9 cellular contexts compared by ENCODE assay signal in the genomic region with DNA sequence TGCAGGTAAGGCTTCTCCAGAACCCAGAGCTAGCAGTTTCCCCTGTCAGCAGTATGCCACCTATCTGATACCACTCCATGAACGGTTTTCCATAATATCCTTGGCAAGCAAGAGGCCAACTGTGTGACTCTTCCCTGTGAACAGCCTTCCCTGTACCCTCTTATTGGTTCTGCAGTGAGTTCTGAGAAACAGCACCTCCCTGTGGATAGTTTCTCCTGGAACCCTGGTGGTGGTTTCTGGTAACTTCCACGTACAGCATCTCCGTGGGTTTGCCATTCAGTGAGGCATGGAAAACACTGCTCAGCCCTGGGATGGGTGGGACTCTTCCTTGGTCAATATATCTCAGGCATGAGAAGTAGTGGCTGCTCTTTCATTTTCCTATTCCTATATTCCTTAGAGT. TPM values are rescaled to one million over a fixed set of nuclear protein-coding genes. Genes with fewer than 3 reads are reported as not detected.
DNase-seq lines count a peak whose midpoint lies in the region; ATAC-seq, FAIRE-seq and TF ChIP-seq lines count a peak whose summit lies in the region.
"Had no signal": no experiment of that assay in that cellular context is flagged by ENCODE, and none has a peak within 500 bp of the region (broad histone marks: within the 10 kb centered on the region; RNA-seq: fewer than 3 reads in every experiment).

No MANE protein-coding gene starts in this region.

- no peak for DNase-seq in GM13977 (ENCODE audit: low spot score)
- peak; percentile 29 for DNase-seq in HT1080 (ENCODE audit: low read depth)
- DNase-seq in K562 (ENCODE audit: extremely low read depth in 1 of 4, low spot score in 3 of 4), result no peak
- DNase-seq in renal cortical epithelial cell (ENCODE audit: low read depth), result peak; percentile 1
- no peak for DNase-seq in upper lobe of left lung
- DNase-seq in activated CD4-positive, alpha-beta T cell treated with anti-CD3 and anti-CD28 coated beads for 1 hour, result no peak
- DNase-seq: NCI-H1694 had no signal

- CTCF ChIA-PET in K562 (lab: Yijun Ruan, JAX; ENCODE audit: low intra/inter-chr PET ratio), result no interaction called here

- no peaks in the 10 kb centered on the region for H3K79me2 ChIP-seq in K562 (ENCODE audit: control insufficient read depth, insufficient read depth, low read length)

- no peak for FAIRE-seq in K562 (lab: Jason Lieb, UNC)

- H3K9me3 ChIP-seq in K562 (replicated peaks; ENCODE audit: control insufficient read depth, insufficient read depth, low read depth, low read length) (no peaks in the 10 kb centered on the region), upper lobe of left lung (no peaks in the 10 kb centered on the region)

- H3K4me1 ChIP-seq in K562 (replicated peaks in 1 of 2; ENCODE audit: control insufficient read depth in 2 of 2, insufficient read depth in 2 of 2, low read length in 2 of 2), result no peaks in the 10 kb centered on the region
- no peaks in the 10 kb centered on the region for H3K4me1 ChIP-seq in upper lobe of left lung

- no peak overlapping the region for H3K4me2 ChIP-seq in K562 (ENCODE audit: insufficient read depth, low read length)

- 0% methylated on average over 3 of the region's 3 CpGs for WGBS in K562 (ENCODE audit: insufficient coverage, low coverage, missing lambda C conversion rate)
- 68 to 69% methylated on average over 3 of the region's 3 CpGs for WGBS in upper lobe of left lung, 2 donors

- H3K36me3 ChIP-seq in K562 (ENCODE audit: control insufficient read depth, insufficient read depth, low read length), result no peaks in the 10 kb centered on the region
- H3K36me3 ChIP-seq in upper lobe of left lung, result no peaks in the 10 kb centered on the region

- no peak for ATAC-seq in K562
- no peak for ATAC-seq in HG02870 (IDR thresholded peaks at IDR 0.05; ENCODE audit: unreplicated experiment)
- no peak for ATAC-seq in upper lobe of left lung (ENCODE audit: low FRiP score in 2 of 2)

- POLR2A ChIA-PET in K562 (lab: Yijun Ruan, JAX), result no interaction called here

- TF ChIP-seq EP300 in K562 (IDR thresholded peaks at IDR 0.05; ENCODE audit: low read length), result no peak
- no peak for TF ChIP-seq EP300 in upper lobe of left lung (IDR thresholded peaks at IDR 0.05)

- in situ Hi-C loops in GM13977 (cut with MboI; ENCODE audit: low pct_unique_long_range_greater_than_20kb, low sequenced_read_pairs, unreplicated experiment), result no loop called here
- in situ Hi-C loops in K562 (cut with MboI), result no loop called here

- H3K27ac ChIP-seq in K562 (ENCODE audit: extremely low read depth, low read depth, low read length), result no peak overlapping the region
- no peak overlapping the region for H3K27ac ChIP-seq in upper lobe of left lung

- TF ChIP-seq POLR2A in K562 (conservative IDR thresholded peaks at IDR 0.05) (no peak), upper lobe of left lung (IDR thresholded peaks at IDR 0.05) (no peak)

- intact Hi-C loops in K562 (cut with micrococcal nuclease), result no loop called here

- no peak overlapping the region for H3K9ac ChIP-seq in K562 (ENCODE audit: insufficient read depth in 1 of 2, low read depth in 2 of 2, low read length in 2 of 2)

- H3K9me1 ChIP-seq in K562 (ENCODE audit: control insufficient read depth, insufficient read depth, low read length), result no peaks in the 10 kb centered on the region

- peak in 1 of 2 experiments; percentile 21; a peak in 1 of 4 replicates for TF ChIP-seq RAD21 in K562 (CRISPR knock-in tag; conservative IDR thresholded peaks at IDR 0.05 in 1 of 2, IDR thresholded peaks at IDR 0.05 in 1 of 2)

- peak; percentile 28 for TF ChIP-seq CTCF in GM13977 (IDR thresholded peaks at IDR 0.05; ENCODE audit: extremely low read depth, insufficient read depth, missing control alignments)
- TF ChIP-seq CTCF in K562 (IDR thresholded peaks at IDR 0.05 in 2 of 3, conservative IDR thresholded peaks at IDR 0.05 in 1 of 3; ENCODE audit: insufficient read depth in 2 of 3, low read depth in 1 of 3, low read length in 3 of 3), result peak; percentile 18 to 82 (median 32); a peak in 4 of 6 replicates
- TF ChIP-seq CTCF in upper lobe of left lung (IDR thresholded peaks at IDR 0.05), result no peak

- H4K20me1 ChIP-seq in K562 (replicated peaks; ENCODE audit: control insufficient read depth, insufficient read depth, low read length), result no peaks in the 10 kb centered on the region

- no TSS peak for BruUV-seq in K562 (replicated peaks; lab: Mats Ljungman, UMichigan)

- H3K4me3 ChIP-seq in K562, result no peak overlapping the region
- H3K4me3 ChIP-seq in upper lobe of left lung, result no peak overlapping the region

- H3K27me3 ChIP-seq in K562 (ENCODE audit: control insufficient read depth in 2 of 2, insufficient read depth in 2 of 2, low read length in 2 of 2) (no peaks in the 10 kb centered on the region), upper lobe of left lung (no peaks in the 10 kb centered on the region)

- no peak overlapping the region for H2AFZ ChIP-seq in K562 (ENCODE audit: low read depth, low read length)

TF ChIP-seq in K562, 482 proteins besides CTCF, POLR2A, EP300 and RAD21 (continues in another document):
- no peak for TF ChIP-seq TAF9B (IDR thresholded peaks at IDR 0.05; ENCODE audit: partially characterized antibody)
- TF ChIP-seq USF1 (CRISPR knock-in tag; IDR thresholded peaks at IDR 0.05), result no peak
- TF ChIP-seq HMG20A (CRISPR knock-in tag; conservative IDR thresholded peaks at IDR 0.05), result no peak
- no peak for TF ChIP-seq SAFB2 (IDR thresholded peaks at IDR 0.05; ENCODE audit: borderline replicate concordance, low read depth, low read length, severe bottlenecking)
- TF ChIP-seq KLF1 (tag; IDR thresholded peaks at IDR 0.05), result no peak
- no peak for TF ChIP-seq NFXL1 (CRISPR knock-in tag; IDR thresholded peaks at IDR 0.05)
- no peak for TF ChIP-seq HMGXB4 (CRISPR knock-in tag; IDR thresholded peaks at IDR 0.05)
- no peak for TF ChIP-seq ZNF583 (CRISPR knock-in tag; IDR thresholded peaks at IDR 0.05)
- TF ChIP-seq KAT2B (IDR thresholded peaks at IDR 0.05; ENCODE audit: low read depth, low read length), result no peak

RNA-seq across cellular contexts. Expression of gene SERPINI2, which starts 19.4 kb away (rescaled TPM):
- total RNA-seq in HT1080 (2014; rRNA removed; shearing (Covaris generic)), result not detected in 2 replicates
- polyA plus RNA-seq in HT1080 (2015; cell fraction: cytosol; rRNA removed), result not detected in 2 replicates
- not detected in 2 replicates for polyA plus RNA-seq in HT1080 (2015; cell fraction: nucleus; rRNA removed)
- not detected in 2 replicates for total RNA-seq in K562 (2011; cell fraction: chromatin; rRNA removed; ENCODE audit: low replicate concordance)
- not detected in 2 replicates for total RNA-seq in K562 (2011; cell fraction: nucleolus; rRNA removed)
- total RNA-seq in K562 (2011; cell fraction: nucleoplasm; rRNA removed), result not detected in 2 replicates
- total RNA-seq in K562 (2014; rRNA removed), result not detected in 2 replicates
- not detected in 2 replicates for total RNA-seq in K562 (2014; rRNA removed; fragmentation: Illumina TruSeq; extraction: Trizol)
- total RNA-seq in K562 (2015; rRNA removed; fragmentation: Illumina TruSeq; extraction: Trizol), result not detected in 2 replicates
- total RNA-seq in K562 (2021), result 0.13 TPM in 1 of 2 replicates, not detected in the other
- polyA plus RNA-seq in K562 (2011; rRNA removed), result not detected in 2 replicates
- not detected in 2 replicates for polyA plus RNA-seq in K562 (2011; cell fraction: cytosol; rRNA removed)
- not detected in 2 replicates for polyA plus RNA-seq in K562 (2011; cell fraction: nucleus; rRNA removed)
- not detected in 2 replicates for polyA plus RNA-seq in K562 (2012)
- not detected in 2 replicates for polyA plus RNA-seq in K562 (2014; fragmentation: Illumina TruSeq; extraction: Trizol)
- not detected for polyA plus RNA-seq in K562 (2014; fragmentation: Nextera tagmentation; extraction: Ambion mirVana)
- polyA plus RNA-seq in K562 (2014; rRNA removed), result not detected in 2 replicates
- not detected in 2 replicates for polyA minus RNA-seq in K562 (2011; rRNA and poly(A)+ RNA removed)
- polyA minus RNA-seq in K562 (2011; cell fraction: cytosol; rRNA and poly(A)+ RNA removed), result not detected in 2 replicates
- polyA minus RNA-seq in K562 (2011; cell fraction: nucleus; rRNA and poly(A)+ RNA removed), result not detected in 2 replicates
- total RNA-seq in renal cortical epithelial cell, result not detected in 2 replicates
- total RNA-seq in upper lobe of left lung, result 10 to 100 TPM in 1 of 6 donors, 1 to 10 TPM in 3, under 1 TPM in 2; 0.67 to 28.1 (median 1.7) TPM
- total RNA-seq: fibroblast of lung had no signal
- polyA plus RNA-seq: fibroblast of lung had no signal

Comparison
In these comparisons a context has a peak if more than half of its experiments do, and no peak if none do; other contexts are left out.
1. DNase-seq: peak in HT1080 (single experiment) and renal cortical epithelial cell (single experiment); none in GM13977 (single experiment), K562 (0 of 4), upper lobe of left lung (0 of 2) and activated CD4-positive, alpha-beta T cell treated with anti-CD3 and anti-CD28 coated beads for 1 hour (single experiment).
2. CTCF ChIP-seq: peak in GM13977 (single experiment) and K562 (3 of 3); none in upper lobe of left lung (0 of 6).